Comparison of ENCODE assay signal across 16 cellular contexts in genomic region chr10:85967594-85967993, GRCh38.
A peak's percentile ranks its signal among the peaks of the same experiment; 100 is the strongest.
DNase-seq lines count a peak whose midpoint lies in the region; ATAC-seq and TF ChIP-seq lines count a peak whose summit lies in the region.
"Had no signal": no experiment of that assay in that cellular context is flagged by ENCODE, and none has a peak within 500 bp of the region (broad histone marks: within the 10 kb centered on the region; RNA-seq: fewer than 3 reads in every experiment).

No MANE protein-coding gene starts in this region.

- no peak overlapping the region for H2AFZ ChIP-seq in HCT116 (ENCODE audit: low read depth, low read length, poor library complexity, severe bottlenecking)
- no peak overlapping the region for H2AFZ ChIP-seq in PC-3 (ENCODE audit: low read length)
- no peak overlapping the region for H2AFZ ChIP-seq in smooth muscle cell (ENCODE audit: low read depth)
- H2AFZ ChIP-seq in Karpas-422 (ENCODE audit: low read length): no peak overlapping the region

- no peak for DNase-seq in activated T-cell treated with anti-CD3 and anti-CD28 coated beads, Interleukin-2, amount 50 U/mL, for 4 hours
- DNase-seq in activated T-cell treated with anti-CD3 and anti-CD28 coated beads, Interleukin-2, amount 50 U/mL, for 1 hour: no peak
- DNase-seq in HCT116 (ENCODE audit: low read depth, low spot score): peak; percentile 29
- DNase-seq in PC-3: peak; percentile 2
- no peak for DNase-seq in smooth muscle cell (lab: John Stamatoyannopoulos, UW; ENCODE audit: unreplicated experiment)
- DNase-seq in BE2C: no peak
- DNase-seq in NCI-H2196 treated with DMSO at 0.1 percent for 48 hours (lab: John Stamatoyannopoulos, UW; ENCODE audit: unreplicated experiment): no peak
- no peak for DNase-seq in Karpas-422
- DNase-seq: ACHN; CD8-positive, alpha-beta T cell; gastrocnemius medialis; HCEC 1CT; substantia nigra had no signal

- H3K4me1 ChIP-seq in HCT116 (ENCODE audit: control insufficient read depth in 1 of 2, insufficient read depth in 2 of 2, low read length in 2 of 2) (peaks cover 0 to 8% of the 10 kb centered on the region in 2 experiments; a peak in 1 of 4 replicates), PC-3 (ENCODE audit: insufficient read depth, low read length) (no peaks in the 10 kb centered on the region), smooth muscle cell (ENCODE audit: low read depth) (no peaks in the 10 kb centered on the region), BE2C (no peaks in the 10 kb centered on the region), Karpas-422 (ENCODE audit: low read length) (no peaks in the 10 kb centered on the region)
- H3K4me1 ChIP-seq: gastrocnemius medialis had no signal

- no peak for TF ChIP-seq POLR2A in HCT116 (IDR thresholded peaks at IDR 0.05; ENCODE audit: borderline replicate concordance, extremely low read depth, insufficient read depth, insufficient read length)

- TF ChIP-seq RAD21 in HCT116 (IDR thresholded peaks at IDR 0.05; ENCODE audit: low read depth): no peak

- no peaks in the 10 kb centered on the region for H3K4me1 Mint-ChIP-seq in activated T-cell treated with anti-CD3 and anti-CD28 coated beads, Interleukin-2, amount 50 U/mL, for 4 hours (ENCODE audit: low read depth)
- H3K4me1 Mint-ChIP-seq: central memory CD8-positive, alpha-beta T cell had no signal

- H3K4me3 Mint-ChIP-seq in activated T-cell treated with anti-CD3 and anti-CD28 coated beads, Interleukin-2, amount 50 U/mL, for 4 hours: no peak overlapping the region
- H3K4me3 Mint-ChIP-seq: CD8-positive, alpha-beta T cell; central memory CD8-positive, alpha-beta T cell; T-helper 1 cell treated with Interleukin-12 subunit alpha and Interleukin-12 subunit beta and Interleukin-4 antibody, amounts not matched to agents 30 μg/mL and 1 μg/mL, for 36 hours had no signal

- POLR2A ChIA-PET in HCT116 (lab: Charles Lee): no interaction called here
- POLR2A ChIA-PET in PC-3 (lab: Charles Lee; ENCODE audit: unreplicated experiment): no interaction called here

- peak; percentile 28 to 46 for ATAC-seq in activated T-cell treated with anti-CD3 and anti-CD28 coated beads, Interleukin-2, amount 50 U/mL, for 4 hours
- peak; percentile 42; the same call in 1 of the 2 replicates for ATAC-seq in HCT116
- no peak for ATAC-seq in PC-3
- ATAC-seq: CD8-positive, alpha-beta T cell; gastrocnemius medialis; Right ventricle myocardium inferior had no signal

- H3K9me3 ChIP-seq in HCT116 (ENCODE audit: control insufficient read depth in 1 of 2, insufficient read depth in 1 of 2, low read depth in 1 of 2, low read length in 2 of 2) (no peaks in the 10 kb centered on the region), PC-3 (ENCODE audit: low read length) (no peaks in the 10 kb centered on the region), smooth muscle cell (replicated peaks; ENCODE audit: low read depth) (no peaks in the 10 kb centered on the region), BE2C (no peaks in the 10 kb centered on the region), Karpas-422 (ENCODE audit: low read length) (no peaks in the 10 kb centered on the region)

- RAD21 ChIA-PET in HCT116 (lab: Charles Lee; ENCODE audit: low non-redundant PET in 1 of 2, low total read pairs in 2 of 2, uncharacterized antibody in 2 of 2, unreplicated experiment in 2 of 2): no interaction called here

- no peaks in the 10 kb centered on the region for H3K9me2 ChIP-seq in HCT116 (ENCODE audit: insufficient read depth)
- H3K9me2 ChIP-seq in PC-3 (replicated peaks; ENCODE audit: low read length): no peaks in the 10 kb centered on the region
- H3K9me2 ChIP-seq in Karpas-422 (replicated peaks; ENCODE audit: insufficient read depth, low read length): no peaks in the 10 kb centered on the region

- BruUV-seq in HCT116 (replicated peaks; lab: Mats Ljungman, UMichigan) (no TSS peak), PC-3 (replicated peaks; lab: Mats Ljungman, UMichigan) (no TSS peak)

- H3K36me3 Mint-ChIP-seq in activated T-cell treated with anti-CD3 and anti-CD28 coated beads, Interleukin-2, amount 50 U/mL, for 4 hours (ENCODE audit: insufficient read depth): no peaks in the 10 kb centered on the region
- H3K36me3 Mint-ChIP-seq: CD8-positive, alpha-beta T cell had no signal

- WGBS in smooth muscle cell (ENCODE audit: low lambda C conversion rate): 24% methylated on average over 1 of the region's 1 CpG

- H4K20me1 ChIP-seq in HCT116 (ENCODE audit: insufficient read depth) (no peaks in the 10 kb centered on the region), PC-3 (ENCODE audit: low read length) (no peaks in the 10 kb centered on the region), smooth muscle cell (ENCODE audit: low read depth) (no peaks in the 10 kb centered on the region), Karpas-422 (ENCODE audit: insufficient read depth, low read depth, low read length) (no peaks in the 10 kb centered on the region)

- H3K36me3 ChIP-seq in HCT116 (ENCODE audit: control insufficient read depth in 1 of 2, insufficient read depth in 2 of 2, low read length in 2 of 2) (no peaks in the 10 kb centered on the region), PC-3 (ENCODE audit: low read depth, low read length) (no peaks in the 10 kb centered on the region), smooth muscle cell (ENCODE audit: low read depth) (no peaks in the 10 kb centered on the region), BE2C (no peaks in the 10 kb centered on the region), Karpas-422 (ENCODE audit: insufficient read depth, low read length) (no peaks in the 10 kb centered on the region)
- H3K36me3 ChIP-seq: gastrocnemius medialis had no signal

- intact Hi-C loops in HCT116 (cut with micrococcal nuclease) (no loop called here), PC-3 (cut with micrococcal nuclease) (no loop called here)

- H3K79me2 ChIP-seq in HCT116 (ENCODE audit: insufficient read depth, low read length) (no peaks in the 10 kb centered on the region), PC-3 (ENCODE audit: low read length) (no peaks in the 10 kb centered on the region), smooth muscle cell (ENCODE audit: low read depth) (no peaks in the 10 kb centered on the region), Karpas-422 (ENCODE audit: low read length) (no peaks in the 10 kb centered on the region)

- H3K4me3 ChIP-seq in HCT116 (replicated peaks in 1 of 2; ENCODE audit: low read depth in 1 of 2, low read length in 2 of 2) (no peak overlapping the region), PC-3 (ENCODE audit: low read length) (no peak overlapping the region), smooth muscle cell (no peak overlapping the region), BE2C (ENCODE audit: low read depth, low read length) (no peak overlapping the region), Karpas-422 (ENCODE audit: low read length) (no peak overlapping the region)
- H3K4me3 ChIP-seq: gastrocnemius medialis had no signal

- H3K9ac ChIP-seq in HCT116 (ENCODE audit: low read length) (no peak overlapping the region), PC-3 (ENCODE audit: low read length) (no peak overlapping the region), smooth muscle cell (ENCODE audit: low read depth) (no peak overlapping the region), Karpas-422 (ENCODE audit: low read length) (no peak overlapping the region)

- H3K4me2 ChIP-seq in HCT116 (ENCODE audit: low read length) (no peak overlapping the region), PC-3 (ENCODE audit: low read length) (no peak overlapping the region), smooth muscle cell (no peak overlapping the region), Karpas-422 (ENCODE audit: low read depth, low read length, poor library complexity, severe bottlenecking) (no peak overlapping the region)

- TF ChIP-seq CTCF in HCT116 (IDR thresholded peaks at IDR 0.05 in 2 of 3, conservative IDR thresholded peaks at IDR 0.05 in 1 of 3; ENCODE audit: borderline replicate concordance in 1 of 3, insufficient read depth in 1 of 3, low read depth in 2 of 3, low read length in 2 of 3) (no peak), PC-3 (conservative IDR thresholded peaks at IDR 0.05; ENCODE audit: low read depth, low read length) (no peak), smooth muscle cell (IDR thresholded peaks at IDR 0.05; ENCODE audit: borderline replicate concordance, insufficient read depth, poor library complexity, severe bottlenecking) (no peak), BE2C (IDR thresholded peaks at IDR 0.05; ENCODE audit: low read depth, low read length) (no peak)

- H3F3A ChIP-seq in PC-3 (ENCODE audit: low read length, unreplicated experiment) (no peaks in the 10 kb centered on the region), smooth muscle cell (ENCODE audit: low read depth) (no peaks in the 10 kb centered on the region)

- H3K27me3 ChIP-seq in HCT116 (ENCODE audit: insufficient read depth, low read length) (0 out of 2 replicates have a peak, but pooled peaks cover 9% of the 10 kb centered on the region), PC-3 (ENCODE audit: low read length) (no peaks in the 10 kb centered on the region), smooth muscle cell (ENCODE audit: low read depth) (no peaks in the 10 kb centered on the region), BE2C (no peaks in the 10 kb centered on the region), Karpas-422 (ENCODE audit: low read length) (no peaks in the 10 kb centered on the region)
- H3K27me3 ChIP-seq: gastrocnemius medialis had no signal

- H3K27me3 Mint-ChIP-seq in activated T-cell treated with anti-CD3 and anti-CD28 coated beads, Interleukin-2, amount 50 U/mL, for 4 hours (ENCODE audit: low read depth): peaks cover 10% of the 10 kb centered on the region

- peaks cover 14% of the 10 kb centered on the region for H3K9me3 Mint-ChIP-seq in activated T-cell treated with anti-CD3 and anti-CD28 coated beads, Interleukin-2, amount 50 U/mL, for 4 hours

- CTCF ChIA-PET in HCT116 (lab: Charles Lee) (no interaction called here), PC-3 (lab: Charles Lee) (no interaction called here)

- H3K27ac ChIP-seq in HCT116 (ENCODE audit: low read depth, low read length): no peak overlapping the region
- H3K27ac ChIP-seq in PC-3 (ENCODE audit: low read length): no peak overlapping the region
- peak overlapping the region; percentile 25 for H3K27ac ChIP-seq in smooth muscle cell (ENCODE audit: low read depth)
- no peak overlapping the region for H3K27ac ChIP-seq in Karpas-422 (ENCODE audit: low read length)
- H3K27ac ChIP-seq: gastrocnemius medialis had no signal

TF ChIP-seq in HCT116, 20 proteins besides CTCF, POLR2A, EP300 and RAD21 (continues in another document):
- TF ChIP-seq YY1 (IDR thresholded peaks at IDR 0.05; ENCODE audit: extremely low read depth, insufficient replicate concordance, low read depth, low read length) (no peak), TCF7L2 (IDR thresholded peaks at IDR 0.05; ENCODE audit: borderline replicate concordance, extremely low read depth, insufficient read depth, insufficient read length) (no peak), JUND (IDR thresholded peaks at IDR 0.05) (peak; percentile 56), ATF3 (IDR thresholded peaks at IDR 0.05) (no peak), ELF1 (IDR thresholded peaks at IDR 0.05; ENCODE audit: borderline replicate concordance, low read depth) (no peak), CBX3 (IDR thresholded peaks at IDR 0.05; ENCODE audit: low read depth) (peak; percentile 62; the same call in 1 of the 2 replicates)

Comparison
In these comparisons a context has a peak if more than half of its experiments do, and no peak if none do; other contexts are left out.
1. DNase-seq: peak in HCT116 (single experiment) and PC-3 (single experiment); none in activated T-cell treated with anti-CD3 and anti-CD28 coated beads, Interleukin-2, amount 50 U/mL, for 4 hours (single experiment), activated T-cell treated with anti-CD3 and anti-CD28 coated beads, Interleukin-2, amount 50 U/mL, for 1 hour (single experiment), smooth muscle cell (single experiment), BE2C (single experiment), NCI-H2196 treated with DMSO at 0.1 percent for 48 hours (single experiment) and Karpas-422 (single experiment).